Comparison of ENCODE assay signal across 8 cellular contexts in the genomic region with DNA sequence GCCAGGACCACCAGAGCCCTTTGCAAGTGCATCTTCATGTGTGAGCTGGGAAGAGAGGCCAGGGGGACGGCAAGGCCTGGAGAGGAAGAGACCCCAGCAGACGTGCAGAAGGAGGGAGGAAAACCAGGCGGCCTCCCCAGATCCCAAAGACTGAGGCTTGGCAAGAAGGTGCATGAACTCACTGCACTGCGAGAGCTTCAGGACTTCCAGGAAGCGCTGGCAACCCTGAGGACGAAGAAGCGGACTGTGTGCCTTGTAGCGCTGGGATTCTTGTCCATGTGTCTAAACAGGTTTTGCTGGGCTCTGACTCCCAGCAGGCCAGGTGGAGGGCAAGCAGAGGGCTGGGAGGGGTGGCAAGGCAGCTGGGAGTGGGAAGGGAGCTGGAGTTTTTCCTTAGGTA. TPM values are rescaled to one million over a fixed set of nuclear protein-coding genes. Genes with fewer than 3 reads are reported as not detected.
DNase-seq lines count a peak whose midpoint lies in the region; ATAC-seq, FAIRE-seq and TF ChIP-seq lines count a peak whose summit lies in the region.

No MANE protein-coding gene starts in this region.

- peaks cover 0 to 1% of the 10 kb centered on the region in 2 donors for H3K36me3 Mint-ChIP-seq in CD14-positive monocyte

- no peak for TF ChIP-seq RAD21 in H1 (IDR thresholded peaks at IDR 0.05 in 1 of 2, conservative IDR thresholded peaks at IDR 0.05 in 1 of 2; ENCODE audit: low read depth in 2 of 2, low read length in 2 of 2)

- no peak overlapping the region for H3K23ac ChIP-seq in H1 (ENCODE audit: insufficient read length)
- H3K23ac ChIP-seq in neuronal stem cell (ENCODE audit: low read depth, low read length, poor library complexity): peak overlapping the region; percentile 16

- peaks cover 8% of the 10 kb centered on the region for H3K23me2 ChIP-seq in H1 (ENCODE audit: low read depth, low read length)

- no peak overlapping the region for H2BK120ac ChIP-seq in H1 (replicated peaks; ENCODE audit: low read depth, low read length)
- no peak overlapping the region for H2BK120ac ChIP-seq in neuronal stem cell (ENCODE audit: low read depth, low read length)

- ATAC-seq in GM18868 (IDR thresholded peaks at IDR 0.05; ENCODE audit: unreplicated experiment): no peak

- H3K27ac ChIP-seq in H1 (ENCODE audit: low read depth, low read length) (no peak overlapping the region), neuronal stem cell (replicated peaks; ENCODE audit: low read length) (no peak overlapping the region)

- H2BK20ac ChIP-seq in H1 (ENCODE audit: low read length): no peak overlapping the region

- H4K5ac ChIP-seq in H1 (ENCODE audit: insufficient read length, low read depth, low read length): no peak overlapping the region

- H3K4ac ChIP-seq in H1 (replicated peaks; ENCODE audit: insufficient read length, low read depth, low read length) (peak overlapping the region; percentile 36), neuronal stem cell (ENCODE audit: low read length) (no peak overlapping the region)

- H4K8ac ChIP-seq in H1 (ENCODE audit: extremely low read depth, insufficient read depth, low read length) (no peak overlapping the region), neuronal stem cell (ENCODE audit: low read depth, low read length) (no peak overlapping the region)

- H3K27me3 Mint-ChIP-seq in CD14-positive monocyte (ENCODE audit: low read depth in 3 of 3): peaks cover 17 to 41% (median 24%) of the 10 kb centered on the region in 3 donors

- no peak for FAIRE-seq in H1 (lab: Jason Lieb, UNC)
- FAIRE-seq in GM12892 (lab: Jason Lieb, UNC): no peak

- H2BK15ac ChIP-seq in H1 (ENCODE audit: low read length): peak overlapping the region; percentile 36; the same call in 1 of the 2 replicates
- no peak overlapping the region for H2BK15ac ChIP-seq in neuronal stem cell (ENCODE audit: low read length)

- POLR2A ChIA-PET in H1 (lab: Charles Lee; ENCODE audit: partially characterized antibody): interaction anchor here (0.6 kb wide), 1 partner anchor 49 kb away, joined by 3 read pairs; no protein-coding TSS in a partner anchor

- peak overlapping the region; percentile 92 to 98 for H3K4me3 Mint-ChIP-seq in CD14-positive monocyte

- no peaks in the 10 kb centered on the region for H3K36me3 ChIP-seq in H1 (ENCODE audit: control insufficient read depth in 2 of 4, insufficient read depth in 4 of 4, low read length in 3 of 4)
- H3K36me3 ChIP-seq in neuronal stem cell (replicated peaks in 1 of 2; ENCODE audit: control insufficient read depth in 2 of 2, insufficient read depth in 2 of 2, low read length in 2 of 2): no peaks in the 10 kb centered on the region

- H3K9me3 Mint-ChIP-seq in CD14-positive monocyte: peaks cover 0 to 2% (median 0%) of the 10 kb centered on the region in 7 donors

- no peaks in the 10 kb centered on the region for H4K20me1 ChIP-seq in H1 (replicated peaks in 1 of 2; ENCODE audit: control insufficient read depth in 1 of 2, insufficient read depth in 2 of 2, low read length in 2 of 2)

- H3K4me1 ChIP-seq in H1 (replicated peaks in 1 of 4; ENCODE audit: control insufficient read depth in 3 of 4, insufficient read depth in 4 of 4, low read length in 3 of 4): peaks cover 0 to 7% (median 2%) of the 10 kb centered on the region in 4 experiments; a peak in 6 of 7 replicates
- peaks cover 8 to 14% of the 10 kb centered on the region in 2 donors for H3K4me1 ChIP-seq in neuronal stem cell (ENCODE audit: control insufficient read depth in 2 of 2, insufficient read depth in 1 of 2, low read depth in 1 of 2, low read length in 2 of 2)

- no peak overlapping the region for H3K56ac ChIP-seq in H1 (replicated peaks; ENCODE audit: insufficient read length, low read depth, low read length)

- TF ChIP-seq POLR2A in H1 (IDR thresholded peaks at IDR 0.05; ENCODE audit: control extremely low read depth in 1 of 2, low read depth in 2 of 2, low read length in 2 of 2) (no peak), GM12892 (IDR thresholded peaks at IDR 0.05; ENCODE audit: low read depth, low read length) (no peak)

- no peak for TF ChIP-seq EP300 in H1 (IDR thresholded peaks at IDR 0.05; ENCODE audit: borderline replicate concordance in 1 of 2, low read depth in 2 of 2, low read length in 2 of 2)

- H3K4me2 ChIP-seq in H1 (ENCODE audit: insufficient read depth in 1 of 2, low read depth in 2 of 2, low read length in 2 of 2): peak overlapping the region; percentile 83 to 97; a peak in 3 of 4 replicates
- no peak overlapping the region for H3K4me2 ChIP-seq in neuronal stem cell (ENCODE audit: insufficient read depth, low read length, poor library complexity, severe bottlenecking)

- no peak overlapping the region for H2AFZ ChIP-seq in H1 (ENCODE audit: low read length)
- peak overlapping the region; percentile 98 for H2AFZ ChIP-seq in neuronal stem cell (ENCODE audit: low read length)

- H3K79me2 ChIP-seq in H1 (ENCODE audit: control insufficient read depth in 1 of 2, insufficient read depth in 2 of 2, low read length in 2 of 2): no peaks in the 10 kb centered on the region

- H3K4me3 ChIP-seq in H1 (ENCODE audit: extremely low read depth in 1 of 4, insufficient read depth in 2 of 4, low read depth in 3 of 4, low read length in 4 of 4) (peak overlapping the region in 1 of 4 experiments; percentile 89; a peak in 1 of 8 replicates), neuronal stem cell (ENCODE audit: low read length in 2 of 2) (no peak overlapping the region)

- no peak overlapping the region for H3K14ac ChIP-seq in H1 (ENCODE audit: insufficient read length)
- H3K14ac ChIP-seq in neuronal stem cell (ENCODE audit: low read length): peak overlapping the region; percentile 1

- H3K27ac Mint-ChIP-seq in CD14-positive monocyte: no peak overlapping the region

- peak overlapping the region; percentile 22; the same call in 1 of the 2 replicates for H2BK12ac ChIP-seq in H1 (ENCODE audit: low read depth, low read length)
- no peak overlapping the region for H2BK12ac ChIP-seq in neuronal stem cell (ENCODE audit: low read length)

- H2BK5ac ChIP-seq in H1 (ENCODE audit: low read depth, low read length) (no peak overlapping the region), neuronal stem cell (ENCODE audit: low read length) (no peak overlapping the region)

- H3K79me1 ChIP-seq in H1 (ENCODE audit: low read depth, low read length): no peaks in the 10 kb centered on the region
- peaks cover 5% of the 10 kb centered on the region for H3K79me1 ChIP-seq in neuronal stem cell (ENCODE audit: low read depth, low read length)

- H3K18ac ChIP-seq in H1 (ENCODE audit: extremely low read depth, low read length) (no peak overlapping the region), neuronal stem cell (ENCODE audit: low read length) (no peak overlapping the region)

- H4K91ac ChIP-seq in H1 (replicated peaks; ENCODE audit: insufficient read length, low read length) (no peak overlapping the region), neuronal stem cell (ENCODE audit: low read depth, low read length, poor library complexity) (no peak overlapping the region)

- H3K9me3 ChIP-seq in H1 (ENCODE audit: insufficient read depth in 2 of 2, low read depth in 1 of 2, low read length in 1 of 2) (no peaks in the 10 kb centered on the region), neuronal stem cell (replicated peaks in 1 of 2; ENCODE audit: control insufficient read depth in 2 of 2, insufficient read depth in 1 of 2, low read depth in 1 of 2, low read length in 2 of 2) (no peaks in the 10 kb centered on the region)

- H3K27me3 ChIP-seq in H1 (replicated peaks in 1 of 4; ENCODE audit: control insufficient read depth in 3 of 4, extremely low read depth in 1 of 4, insufficient read depth in 3 of 4, low read length in 3 of 4) (peaks cover 0 to 26% (median 17%) of the 10 kb centered on the region in 4 experiments; a peak in 5 of 7 replicates), neuronal stem cell (ENCODE audit: control insufficient read depth in 3 of 3, insufficient read depth in 3 of 3, low read depth in 1 of 3, low read length in 3 of 3) (peaks cover 0 to 25% (median 22%) of the 10 kb centered on the region in 3 experiments)

- 76% methylated on average over 8 of the region's 8 CpGs; no CpG with 5 or more reads in 1 of the 2 experiments for WGBS in H1 (ENCODE audit: extremely low coverage in 1 of 2, insufficient coverage in 1 of 2, insufficient read length in 1 of 2, insufficient replicate concordance in 2 of 2, low coverage in 1 of 2, low lambda C conversion rate in 2 of 2, missing lambda C conversion rate in 1 of 2), 2 experiments
- WGBS in neuronal stem cell (ENCODE audit: extremely low coverage in 2 of 2, insufficient read length in 2 of 2, insufficient replicate concordance in 1 of 2), 2 donors: no CpG with 5 or more reads among the region's 8 CpGs

- H2AK5ac ChIP-seq in H1 (ENCODE audit: low read depth, low read length) (no peak overlapping the region), neuronal stem cell (ENCODE audit: low read depth, low read length) (no peak overlapping the region)

- H3K9ac ChIP-seq in H1 (replicated peaks in 1 of 4; ENCODE audit: extremely low read depth in 1 of 4, low read depth in 3 of 4, low read length in 3 of 4): no peak overlapping the region
- H3K9ac ChIP-seq in neuronal stem cell (ENCODE audit: low read depth, low read length, poor library complexity): no peak overlapping the region

- DNase-seq in CD14-positive monocyte (ENCODE audit: low spot score) (no peak), NCI-H2171 (lab: John Stamatoyannopoulos, UW) (peak; percentile 26), H1 (ENCODE audit: low read depth in 1 of 2, low spot score in 2 of 2) (no peak), neuronal stem cell (ENCODE audit: low spot score) (no peak), kidney glomerular epithelial cell (lab: John Stamatoyannopoulos, UW) (no peak), KBM-7 (no peak), GM12892 (ENCODE audit: insufficient read length) (no peak)

- TF ChIP-seq CTCF in CD14-positive monocyte (IDR thresholded peaks at IDR 0.05): no peak
- TF ChIP-seq CTCF in H1 (IDR thresholded peaks at IDR 0.05; ENCODE audit: control extremely low read depth in 1 of 3, insufficient read depth in 1 of 3, low read depth in 1 of 3, low read length in 3 of 3): no peak

- H3K4me1 Mint-ChIP-seq in CD14-positive monocyte: peaks cover 36% of the 10 kb centered on the region

- in situ Hi-C loops in KBM-7 (cut with MboI; ENCODE audit: low pct_unique_long_range_greater_than_20kb, low sequenced_read_pairs): no loop called here

- intact Hi-C loops in CD14-positive monocyte (cut with micrococcal nuclease): loop anchor here (2.0 to 10.0 kb wide), 3 partner anchors 76 to 406 kb away; partner anchors contain the start of genes FLVCR2 (in 1 of the 2) and GPATCH2L (in 1 of the 2)

- CTCF ChIA-PET in H1 (lab: Charles Lee; ENCODE audit: partially characterized antibody): interaction anchor here (0.7 to 20.1 kb wide), 15 partner anchors 11 to 587 kb away, joined by 3 to 261 read pairs (median 7); no protein-coding TSS in a partner anchor

RNA-seq across cellular contexts. Expression of gene TGFB3, which starts 0.9 kb away (rescaled TPM):
- polyA plus RNA-seq in CD14-positive monocyte: under 1 TPM in 1 of 2 donors, not detected in 1; 0.07 TPM
- 0.65 and 2.1 TPM in 2 replicates for total RNA-seq in H1 (2021; fragmentation: NEBNext Ultra II Directional; extraction: Animal tissue kit (Norgen Biotek cat#: 25700))
- polyA plus RNA-seq in H1 (2011; rRNA removed): 0.86 and 1.5 TPM in 2 replicates
- 0.67 TPM for polyA plus RNA-seq in H1 (2011; cell fraction: cytosol; rRNA removed)
- polyA plus RNA-seq in H1 (2011; cell fraction: nucleus; rRNA removed): 1.9 TPM
- 0.93 to 1.5 TPM (median 1.2 TPM) in 4 replicates for polyA plus RNA-seq in H1 (2012, experiment 1 of 2)
- polyA plus RNA-seq in H1 (2012, experiment 2 of 2): 0.16 TPM
- 0.87 TPM for polyA plus RNA-seq in H1 (2013, experiment 1 of 2)
- 0.77 TPM for polyA plus RNA-seq in H1 (2013, experiment 2 of 2)
- 0.98 and 3.1 TPM in 2 replicates for polyA minus RNA-seq in H1 (2011; rRNA and poly(A)+ RNA removed)
- not detected for polyA minus RNA-seq in H1 (2011; cell fraction: cytosol; rRNA and poly(A)+ RNA removed)
- 2.3 TPM for polyA minus RNA-seq in H1 (2011; cell fraction: nucleus; rRNA and poly(A)+ RNA removed)
- 0.24 TPM for polyA plus RNA-seq in neuronal stem cell (2013, experiment 1 of 2)
- polyA plus RNA-seq in neuronal stem cell (2013, experiment 2 of 2): 0.21 TPM
- 0.89 TPM for polyA plus RNA-seq in GM12892 (2012; ENCODE audit: missing spikeins)

RNA-seq across cellular contexts. Expression of gene IFT43, which starts 4.7 kb away (rescaled TPM):
- polyA plus RNA-seq in CD14-positive monocyte (10 to 100 TPM; 10.5 to 12.4 TPM), H1 (2011; rRNA removed) (20.8 and 21.7 TPM in 2 replicates)
- total RNA-seq in H1 (2021; fragmentation: NEBNext Ultra II Directional; extraction: Animal tissue kit (Norgen Biotek cat#: 25700)): 17.0 and 17.4 TPM in 2 replicates
- 27.6 TPM for polyA plus RNA-seq in H1 (2011; cell fraction: cytosol; rRNA removed)
- 32.3 TPM for polyA plus RNA-seq in H1 (2011; cell fraction: nucleus; rRNA removed)
- polyA plus RNA-seq in H1 (2012, experiment 1 of 2): 16.6 to 26.5 TPM (median 22.4 TPM) in 4 replicates
- polyA plus RNA-seq in H1 (2012, experiment 2 of 2): 17.9 TPM
- 14.0 TPM for polyA plus RNA-seq in H1 (2013, experiment 1 of 2)
- polyA plus RNA-seq in H1 (2013, experiment 2 of 2): 13.7 TPM
- polyA minus RNA-seq in H1 (2011; rRNA and poly(A)+ RNA removed): 9.7 and 12.5 TPM in 2 replicates
- polyA minus RNA-seq in H1 (2011; cell fraction: cytosol; rRNA and poly(A)+ RNA removed): 11.5 TPM
- polyA minus RNA-seq in H1 (2011; cell fraction: nucleus; rRNA and poly(A)+ RNA removed): 27.3 TPM
- 25.4 TPM for polyA plus RNA-seq in neuronal stem cell (2013, experiment 1 of 2)
- polyA plus RNA-seq in neuronal stem cell (2013, experiment 2 of 2): 24.9 TPM
- polyA plus RNA-seq in GM12892 (2012; ENCODE audit: missing spikeins): 15.3 TPM
